In genomic region chr11:80188228-80188627, GRCh38 we compare ENCODE assay signal across 17 cellular contexts.
"Had no signal": no experiment of that assay in that cellular context is flagged by ENCODE, and none has a peak within 500 bp of the region (broad histone marks: within the 10 kb centered on the region; RNA-seq: fewer than 3 reads in every experiment).

No MANE protein-coding gene starts in this region.

- H3K4me1 Mint-ChIP-seq: naive thymus-derived CD4-positive, alpha-beta T cell; neural crest cell had no signal

- H3K27ac Mint-ChIP-seq: naive thymus-derived CD4-positive, alpha-beta T cell; progenitor cell of endocrine pancreas had no signal

- H3K36me3 Mint-ChIP-seq: naive thymus-derived CD4-positive, alpha-beta T cell had no signal

- H3K9me3 Mint-ChIP-seq: neural crest cell had no signal

- H3K4me3 Mint-ChIP-seq: naive thymus-derived CD4-positive, alpha-beta T cell; neural crest cell had no signal

- DNase-seq: dorsolateral prefrontal cortex; effector CD8-positive, alpha-beta T cell; heart right ventricle; hypothalamus; left cardiac atrium; left ventricle myocardium superior; naive thymus-derived CD4-positive, alpha-beta T cell; occipital lobe; pancreas; right cardiac atrium; small intestine; stimulated activated CD4-positive, alpha-beta T cell treated with anti-CD3 and anti-CD28 coated beads, Interleukin-12 subunit alpha, Interleukin-12 subunit beta, amount 100 ng/mL, for 4 hours; stimulated activated naive CD4-positive, alpha-beta T cell; trophoblast cell had no signal

- H3K27me3 Mint-ChIP-seq: naive thymus-derived CD4-positive, alpha-beta T cell had no signal

- ATAC-seq: esophagus mucosa; heart right ventricle; left cardiac atrium; left ventricle myocardium superior; naive thymus-derived CD4-positive, alpha-beta T cell; pancreas; right cardiac atrium had no signal
